ENCODE assay signal across 8 cellular contexts in the genomic region with DNA sequence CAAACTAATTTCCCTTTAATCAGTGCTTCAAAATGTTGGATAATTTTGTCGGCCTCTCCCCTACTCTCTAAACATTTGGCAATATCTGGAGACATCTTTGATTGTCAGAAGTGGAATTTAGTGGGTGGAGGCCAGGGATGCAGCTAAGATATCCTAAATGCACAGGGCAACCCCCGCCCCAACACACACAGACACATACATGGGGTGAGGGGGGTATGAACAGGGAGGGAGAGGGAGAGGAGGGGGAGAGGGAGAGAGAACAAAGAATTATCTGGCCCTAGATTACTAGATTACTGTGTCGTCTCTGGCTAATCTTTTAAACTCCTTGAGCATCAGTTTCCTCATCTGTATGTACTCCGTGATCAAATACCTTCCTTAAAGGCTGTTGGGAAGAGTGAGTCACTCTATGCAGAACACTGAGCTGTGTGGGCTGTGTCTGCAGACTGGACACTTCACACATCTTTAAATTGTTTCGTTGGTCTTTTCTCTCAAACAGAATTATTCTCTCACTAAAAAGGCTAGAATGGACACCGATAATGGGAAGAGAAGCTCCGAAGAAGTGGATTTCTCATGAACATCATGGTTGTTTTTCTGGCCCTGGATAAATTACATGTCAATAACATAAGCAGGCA. TPM values are rescaled to one million over a fixed set of nuclear protein-coding genes. Genes with fewer than 3 reads are reported as not detected.
DNase-seq lines count a peak whose midpoint lies in the region; ATAC-seq and TF ChIP-seq lines count a peak whose summit lies in the region.

No MANE protein-coding gene starts in this region.

- ATAC-seq in naive thymus-derived CD4-positive, alpha-beta T cell, result no peak
- no peak for ATAC-seq in HG03108 (IDR thresholded peaks at IDR 0.05; ENCODE audit: unreplicated experiment)

- peaks cover 73% of the 10 kb centered on the region for H4K20me1 ChIP-seq in BLaER1

- 0 out of 2 replicates have a peak overlapping the region, but pooled peaks have one; percentile 97 for H3K4me3 ChIP-seq in BLaER1
- H3K4me3 ChIP-seq in coronary artery, result peak overlapping the region; percentile 97
- H3K4me3 ChIP-seq in naive thymus-derived CD4-positive, alpha-beta T cell (ENCODE audit: low read length), result peak overlapping the region; percentile 84

- 0 out of 2 replicates have a peak overlapping the region, but pooled peaks have one; percentile 98 for H3K9ac ChIP-seq in BLaER1

- peaks cover 0 to 39% (median 6%) of the 10 kb centered on the region in 5 donors for H3K36me3 Mint-ChIP-seq in naive thymus-derived CD4-positive, alpha-beta T cell

- H3K27me3 ChIP-seq in BLaER1, result no peaks in the 10 kb centered on the region
- H3K27me3 ChIP-seq in naive thymus-derived CD4-positive, alpha-beta T cell (ENCODE audit: control insufficient read depth in 2 of 2, insufficient read depth in 2 of 2, low read length in 2 of 2), result no peaks in the 10 kb centered on the region

- no peak overlapping the region for H3K27ac ChIP-seq in BLaER1
- H3K27ac ChIP-seq in coronary artery, result peak overlapping the region in 1 of 2 donors; percentile 96
- H3K27ac ChIP-seq in naive thymus-derived CD4-positive, alpha-beta T cell (ENCODE audit: low read depth, low read length), result peak overlapping the region; percentile 88

- intact Hi-C loops in naive thymus-derived CD4-positive, alpha-beta T cell (cut with micrococcal nuclease), result loop anchor here (1.0 to 5.0 kb wide), 10 partner anchors 7 to 723 kb away; a partner anchor contains a TSS

- POLR2A ChIA-PET in naive thymus-derived CD4-positive, alpha-beta T cell (lab: Charles Lee), result interaction anchor here (1.0 to 2.6 kb wide), 7 partner anchors 18 to 523 kb away, joined by 3 to 16 read pairs (median 6); no protein-coding TSS in a partner anchor

- peaks cover 52% of the 10 kb centered on the region for H3K4me1 ChIP-seq in BLaER1
- H3K4me1 ChIP-seq in naive thymus-derived CD4-positive, alpha-beta T cell (ENCODE audit: control insufficient read depth in 2 of 2, insufficient read depth in 2 of 2, low read length in 2 of 2), result peaks cover 51 to 65% of the 10 kb centered on the region in 2 donors

- DNase-seq in NCI-H226, result peak; percentile 63
- no peak for DNase-seq in coronary artery (ENCODE audit: low spot score)
- DNase-seq in naive thymus-derived CD4-positive, alpha-beta T cell, result no peak
- no peak for DNase-seq in stimulated activated naive CD4-positive, alpha-beta T cell treated with Interleukin-2 at 50 U/mL for 16 hours (lab: John Stamatoyannopoulos, UW)
- no peak for DNase-seq in activated CD8-positive, alpha-beta memory T cell treated with anti-CD3 and anti-CD28 coated beads for 24 hours
- DNase-seq in NCI-H345 (lab: John Stamatoyannopoulos, UW), result no peak

- H3K36me3 ChIP-seq in BLaER1, result peaks cover 44% of the 10 kb centered on the region
- peaks cover 0 to 5% (median 0%) of the 10 kb centered on the region in 3 experiments for H3K36me3 ChIP-seq in naive thymus-derived CD4-positive, alpha-beta T cell (ENCODE audit: control insufficient read depth in 2 of 3, insufficient read depth in 3 of 3, low read length in 3 of 3)

- no peaks in the 10 kb centered on the region for H3K9me3 ChIP-seq in BLaER1
- no peaks in the 10 kb centered on the region for H3K9me3 ChIP-seq in naive thymus-derived CD4-positive, alpha-beta T cell (ENCODE audit: control insufficient read depth in 2 of 3, low read length in 3 of 3)

- H3K4me2 ChIP-seq in BLaER1, result peak overlapping the region; percentile 98

- H3K4me1 Mint-ChIP-seq in naive thymus-derived CD4-positive, alpha-beta T cell, result peaks cover 54 to 84% (median 79%) of the 10 kb centered on the region in 7 donors

- H3K27me3 Mint-ChIP-seq in naive thymus-derived CD4-positive, alpha-beta T cell, result no peaks in the 10 kb centered on the region

- CTCF ChIA-PET in naive thymus-derived CD4-positive, alpha-beta T cell (lab: Charles Lee), result no interaction called here

- peak overlapping the region; percentile 91 to 99 (median 98) for H3K27ac Mint-ChIP-seq in naive thymus-derived CD4-positive, alpha-beta T cell

- peak overlapping the region; percentile 91 to 100 (median 98) for H3K4me3 Mint-ChIP-seq in naive thymus-derived CD4-positive, alpha-beta T cell

- H3K9me3 Mint-ChIP-seq in naive thymus-derived CD4-positive, alpha-beta T cell, result no peaks in the 10 kb centered on the region

- no peak for TF ChIP-seq CTCF in coronary artery (IDR thresholded peaks at IDR 0.05)

RNA-seq across cellular contexts. Expression of a gene that starts 2.9 kb away (rescaled TPM):
- 100 to 1,000 TPM in 4 of 5 experiments, 10 to 100 TPM in 1; 88.9 to 159 (median 114) TPM for total RNA-seq in naive thymus-derived CD4-positive, alpha-beta T cell
- 10 to 100 TPM; 45.2 to 52.6 TPM for polyA plus RNA-seq in naive thymus-derived CD4-positive, alpha-beta T cell

RNA-seq across cellular contexts. Expression of a gene that starts 52.9 kb away (rescaled TPM):
- total RNA-seq in naive thymus-derived CD4-positive, alpha-beta T cell, result 10 to 100 TPM; 49.0 to 65.7 (median 54.3) TPM
- polyA plus RNA-seq in naive thymus-derived CD4-positive, alpha-beta T cell, result 10 to 100 TPM; 60.4 to 64.0 TPM
